10 cellular contexts compared by ENCODE assay signal in genomic region chr2:186544255-186544675, GRCh38. TPM values are rescaled to one million over a fixed set of nuclear protein-coding genes. Genes with fewer than 3 reads are reported as not detected.
A peak's percentile ranks its signal among the peaks of the same experiment; 100 is the strongest.
DNase-seq lines count a peak whose midpoint lies in the region; ATAC-seq and TF ChIP-seq lines count a peak whose summit lies in the region.
"Had no signal": no experiment of that assay in that cellular context is flagged by ENCODE, and none has a peak within 500 bp of the region (broad histone marks: within the 10 kb centered on the region; RNA-seq: fewer than 3 reads in every experiment).

No MANE protein-coding gene starts in this region.

- ATAC-seq in heart right ventricle (peak in 7 of 8 donors; percentile 41 to 82 (median 63)), Right ventricle myocardium superior (ENCODE audit: poor library complexity) (no peak), left lung (peak; percentile 79), aorta (ENCODE audit: low FRiP score) (peak; percentile 57), HG03439 (IDR thresholded peaks at IDR 0.05; ENCODE audit: unreplicated experiment) (no peak)
- no peak for ATAC-seq in activated T-cell treated with anti-CD3 and anti-CD28 coated beads, Interleukin-2, amount 50 U/mL, for 4 hours
- ATAC-seq: natural killer cell had no signal

- H3K36me3 Mint-ChIP-seq in activated T-cell treated with anti-CD3 and anti-CD28 coated beads, Interleukin-2, amount 50 U/mL, for 4 hours (ENCODE audit: insufficient read depth) = no peaks in the 10 kb centered on the region
- H3K36me3 Mint-ChIP-seq: natural killer cell had no signal

- WGBS in heart right ventricle, 2 donors = 51 to 52% methylated on average over 1 of the region's 1 CpG
- 5 to 12% methylated on average over 1 of the region's 1 CpG for WGBS in aorta, 2 donors

- no peak overlapping the region for H3K4me3 Mint-ChIP-seq in activated T-cell treated with anti-CD3 and anti-CD28 coated beads, Interleukin-2, amount 50 U/mL, for 4 hours
- H3K4me3 Mint-ChIP-seq: natural killer cell had no signal

- H3K9me3 ChIP-seq in heart right ventricle = no peaks in the 10 kb centered on the region
- H3K9me3 ChIP-seq in breast epithelium = no peaks in the 10 kb centered on the region
- no peaks in the 10 kb centered on the region for H3K9me3 ChIP-seq in left lung
- no peaks in the 10 kb centered on the region for H3K9me3 ChIP-seq in aorta (ENCODE audit: control insufficient read depth, low read length)

- intact Hi-C loops in heart right ventricle (cut with DNase I) = loop anchor here in 1 of 10 donors (5.0 kb wide), 1 partner anchor 33 kb away; no protein-coding TSS in a partner anchor
- intact Hi-C loops in Right ventricle myocardium superior (cut with DNase I) = no loop called here
- intact Hi-C loops in breast epithelium (cut with DNase I; ENCODE audit: low total_unique reads) = no loop called here
- intact Hi-C loops in left lung (cut with DNase I) = no loop called here
- intact Hi-C loops in aorta (cut with DNase I) = loop anchor here in 1 of 2 donors (5.0 kb wide), 1 partner anchor 33 kb away; no protein-coding TSS in a partner anchor
- intact Hi-C loops in head of caudate nucleus (cut with DNase I) = no loop called here

- peaks cover 9% of the 10 kb centered on the region for H3K27me3 Mint-ChIP-seq in activated T-cell treated with anti-CD3 and anti-CD28 coated beads, Interleukin-2, amount 50 U/mL, for 4 hours (ENCODE audit: low read depth)

- H3K4me1 ChIP-seq in heart right ventricle (peaks cover 0 to 33% (median 13%) of the 10 kb centered on the region in 9 donors), breast epithelium (no peaks in the 10 kb centered on the region), left lung (peaks cover 21 to 27% of the 10 kb centered on the region in 2 donors), aorta (ENCODE audit: control insufficient read depth in 1 of 2, insufficient read depth in 2 of 2, low read length in 2 of 2) (peaks cover 0 to 6% of the 10 kb centered on the region in 2 donors)

- H3K4me1 Mint-ChIP-seq in activated T-cell treated with anti-CD3 and anti-CD28 coated beads, Interleukin-2, amount 50 U/mL, for 4 hours (ENCODE audit: low read depth) = no peaks in the 10 kb centered on the region
- H3K4me1 Mint-ChIP-seq: natural killer cell had no signal

- no peaks in the 10 kb centered on the region for H3K9me3 Mint-ChIP-seq in activated T-cell treated with anti-CD3 and anti-CD28 coated beads, Interleukin-2, amount 50 U/mL, for 4 hours
- H3K9me3 Mint-ChIP-seq: natural killer cell had no signal

- no peaks in the 10 kb centered on the region for H3K27me3 ChIP-seq in heart right ventricle
- no peaks in the 10 kb centered on the region for H3K27me3 ChIP-seq in breast epithelium
- H3K27me3 ChIP-seq in left lung = no peaks in the 10 kb centered on the region
- H3K27me3 ChIP-seq in aorta (ENCODE audit: control insufficient read depth in 1 of 2, insufficient read depth in 2 of 2, low read length in 1 of 2) = no peaks in the 10 kb centered on the region

- no peaks in the 10 kb centered on the region for H3K36me3 ChIP-seq in heart right ventricle
- H3K36me3 ChIP-seq in breast epithelium = no peaks in the 10 kb centered on the region
- H3K36me3 ChIP-seq in left lung = no peaks in the 10 kb centered on the region
- no peaks in the 10 kb centered on the region for H3K36me3 ChIP-seq in aorta (ENCODE audit: control insufficient read depth in 1 of 2, insufficient read depth in 2 of 2, low read length in 1 of 2)

- H3K27ac ChIP-seq in heart right ventricle (peak overlapping the region in 7 of 10 donors; percentile 11 to 86 (median 32)), breast epithelium (peak overlapping the region; percentile 15 to 63), left lung (peak overlapping the region; percentile 74 to 86), aorta (ENCODE audit: low read depth in 1 of 2, low read length in 2 of 2) (peak overlapping the region in 1 of 2 donors; percentile 28)

- DNase-seq in heart right ventricle (no peak), Right ventricle myocardium superior (no peak), breast epithelium (ENCODE audit: low spot score in 2 of 2) (no peak), left lung (no peak), aorta (no peak), head of caudate nucleus (no peak)
- DNase-seq in activated T-cell treated with anti-CD3 and anti-CD28 coated beads, Interleukin-2, amount 50 U/mL, for 4 hours = no peak
- DNase-seq: AML-193, natural killer cell had no signal

- TF ChIP-seq CTCF in heart right ventricle (IDR thresholded peaks at IDR 0.05) = no peak
- TF ChIP-seq CTCF in breast epithelium (IDR thresholded peaks at IDR 0.05) = no peak
- TF ChIP-seq CTCF in left lung (IDR thresholded peaks at IDR 0.05) = no peak

- H3K4me3 ChIP-seq in heart right ventricle (no peak overlapping the region), breast epithelium (no peak overlapping the region), left lung (no peak overlapping the region), aorta (ENCODE audit: low read length in 2 of 2) (no peak overlapping the region)

- no peak for TF ChIP-seq POLR2A in breast epithelium (IDR thresholded peaks at IDR 0.05)

RNA-seq across cellular contexts. Expression of gene ITGAV, which starts 45.6 kb away (rescaled TPM):
- total RNA-seq in heart right ventricle (100 to 1,000 TPM; 153 to 292 (median 228) TPM), Right ventricle myocardium superior (124 TPM), breast epithelium (100 to 1,000 TPM; 107 to 125 (median 117) TPM), left lung (100 to 1,000 TPM in 1 of 2 donors, 10 to 100 TPM in 1; 90.0 to 175 TPM), aorta (100 to 1,000 TPM; 138 to 146 TPM)
- polyA plus RNA-seq in heart right ventricle (10 to 100 TPM; 17.2 to 43.2 TPM), aorta (10 to 100 TPM; 27.9 to 40.1 TPM)
- 1 to 10 TPM; 3.8 to 4.7 (median 4.0) TPM for total RNA-seq in activated T-cell treated with anti-CD3 and anti-CD28 coated beads, Interleukin-2, amount 50 U/mL, for 4 hours

RNA-seq across cellular contexts. Expression of gene ZC3H15, which starts 58.2 kb away (rescaled TPM):
- total RNA-seq in heart right ventricle = 10 to 100 TPM; 25.1 to 35.9 (median 30.7) TPM
- polyA plus RNA-seq in heart right ventricle = 10 to 100 TPM; 38.5 to 38.8 TPM
- 25.8 TPM for total RNA-seq in Right ventricle myocardium superior
- 10 to 100 TPM; 70.8 to 75.8 (median 73.0) TPM for total RNA-seq in breast epithelium
- total RNA-seq in left lung = 10 to 100 TPM; 43.4 to 51.4 TPM
- 10 to 100 TPM; 51.4 to 51.7 TPM for total RNA-seq in aorta
- polyA plus RNA-seq in aorta = 10 to 100 TPM; 46.0 to 91.5 TPM
- 100 to 1,000 TPM in 1 of 3 donors, 10 to 100 TPM in 2; 93.6 to 103 (median 94.3) TPM for total RNA-seq in activated T-cell treated with anti-CD3 and anti-CD28 coated beads, Interleukin-2, amount 50 U/mL, for 4 hours

Comparison
In these comparisons a context has a peak if more than half of its experiments do, and no peak if none do; other contexts are left out.
1. ATAC-seq: peak in heart right ventricle (7 of 8), left lung (single experiment) and aorta (single experiment); none in Right ventricle myocardium superior (single experiment), HG03439 (single experiment) and activated T-cell treated with anti-CD3 and anti-CD28 coated beads, Interleukin-2, amount 50 U/mL, for 4 hours (0 of 2).
2. RNA of gene ITGAV, which starts 45.6 kb away (total RNA-seq): 153 to 292 TPM in heart right ventricle, 90.0 to 175 TPM in left lung, 138 to 146 TPM in aorta, 124 TPM in Right ventricle myocardium superior (single experiment) and 107 to 125 TPM in breast epithelium; 3.8 to 4.7 TPM in activated T-cell treated with anti-CD3 and anti-CD28 coated beads, Interleukin-2, amount 50 U/mL, for 4 hours; every median in the first group is over 10 times any median in the second.